ENCODE assay signal across 13 cellular contexts in the genomic region with DNA sequence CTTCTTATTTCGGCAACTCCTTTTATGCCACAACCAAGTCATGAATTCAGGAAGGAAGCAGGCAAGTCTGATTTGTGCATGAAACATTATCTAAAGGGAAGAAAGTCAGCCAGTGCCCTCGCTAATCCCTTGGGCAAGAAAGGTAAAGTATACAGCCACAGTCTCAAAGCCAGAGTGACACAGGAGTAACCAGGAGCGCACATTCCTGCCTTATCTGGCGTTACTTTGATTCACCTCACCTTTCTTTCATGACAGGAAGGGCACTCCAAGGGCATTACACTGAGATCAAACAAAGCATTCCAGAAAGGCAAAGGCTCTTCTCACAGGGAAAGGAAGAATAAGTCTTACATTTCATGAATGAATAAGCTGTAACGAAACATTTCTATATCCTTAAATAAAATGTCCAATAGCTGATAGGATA. TPM values are rescaled to one million over a fixed set of nuclear protein-coding genes. Genes with fewer than 3 reads are reported as not detected.
DNase-seq lines count a peak whose midpoint lies in the region; ATAC-seq and TF ChIP-seq lines count a peak whose summit lies in the region.
"Had no signal": no experiment of that assay in that cellular context is flagged by ENCODE, and none has a peak within 500 bp of the region (broad histone marks: within the 10 kb centered on the region; RNA-seq: fewer than 3 reads in every experiment).

No MANE protein-coding gene starts in this region.

- H3K9me3 ChIP-seq in HUES6 (ENCODE audit: control insufficient read depth, insufficient read depth, low read depth, low read length) (no peaks in the 10 kb centered on the region), lung (ENCODE audit: control insufficient read depth in 2 of 2, insufficient read depth in 1 of 2, low read length in 1 of 2) (no peaks in the 10 kb centered on the region), stomach smooth muscle (ENCODE audit: control insufficient read depth in 2 of 2, low read length in 2 of 2) (no peaks in the 10 kb centered on the region)

- H3K36me3 ChIP-seq in HUES6 (ENCODE audit: control insufficient read depth, insufficient read depth, low read length) (peaks cover 8% of the 10 kb centered on the region), lung (ENCODE audit: control insufficient read depth in 2 of 2, insufficient read depth in 2 of 2, low read length in 2 of 2) (no peaks in the 10 kb centered on the region), stomach smooth muscle (ENCODE audit: control insufficient read depth in 2 of 2, insufficient read depth in 2 of 2, low read length in 2 of 2) (no peaks in the 10 kb centered on the region)

- H3K27me3 ChIP-seq in HUES6 (ENCODE audit: control insufficient read depth, insufficient read depth, low read length) (no peaks in the 10 kb centered on the region; the same call in 1 of the 2 replicates), lung (ENCODE audit: control insufficient read depth, insufficient read depth) (no peaks in the 10 kb centered on the region), stomach smooth muscle (ENCODE audit: control insufficient read depth in 1 of 2, insufficient read depth in 2 of 2, low read length in 2 of 2) (no peaks in the 10 kb centered on the region)

- no peak for DNase-seq in epithelial cell of prostate (ENCODE audit: low read depth, low spot score)
- DNase-seq in lung (ENCODE audit: low spot score), result no peak
- no peak for DNase-seq in substantia nigra (lab: John Stamatoyannopoulos, UW)
- no peak for DNase-seq in stimulated activated CD4-positive, alpha-beta T cell treated with anti-CD3 and anti-CD28 coated beads, Interleukin-4, amount 100 ng/mL, for 4 hours
- DNase-seq: activated CD8-positive, alpha-beta T cell treated with anti-CD3 and anti-CD28 coated beads, Interleukin-2, amount 10 ng/mL, durations not matched to agents 7 days and 5 days; CD8-positive, alpha-beta memory T cell; NCI-H1048; NCI-H345 had no signal

- WGBS in lung, 2 donors, result 65 to 67% methylated on average over 5 of the region's 5 CpGs

- H3K4me3 ChIP-seq in HUES6 (ENCODE audit: low read depth, low read length) (no peak overlapping the region), lung (no peak overlapping the region), stomach smooth muscle (ENCODE audit: low read length in 2 of 2) (peak overlapping the region; percentile 20 to 52)

- peak overlapping the region; percentile 61 for H3K9ac ChIP-seq in HUES6 (ENCODE audit: low read length)
- H3K9ac ChIP-seq in stomach smooth muscle (ENCODE audit: low read length in 2 of 2), result peak overlapping the region in 1 of 2 donors; percentile 64
- H3K9ac ChIP-seq: parathyroid adenoma had no signal

- TF ChIP-seq CTCF in lung (IDR thresholded peaks at IDR 0.05; ENCODE audit: control extremely low read depth, extremely low read depth), result no peak

- H3K27ac ChIP-seq in HUES6 (ENCODE audit: low read depth, low read length) (no peak overlapping the region), epithelial cell of prostate (peak overlapping the region; percentile 49), lung (ENCODE audit: low read depth in 1 of 2, low read length in 1 of 2) (peak overlapping the region in 1 of 2 donors; percentile 80), stomach smooth muscle (ENCODE audit: low read length) (peak overlapping the region; percentile 43), substantia nigra (ENCODE audit: low read depth, low read length, poor library complexity, severe bottlenecking) (no peak overlapping the region)
- H3K27ac ChIP-seq: parathyroid adenoma had no signal

- ATAC-seq in lung (ENCODE audit: insufficient read depth, low FRiP score) (peak; percentile 43), HG03097 (IDR thresholded peaks at IDR 0.05; ENCODE audit: low FRiP score, unreplicated experiment) (no peak)
- ATAC-seq: activated CD8-positive, alpha-beta T cell treated with anti-CD3 and anti-CD28 coated beads, Interleukin-2, amount 10 ng/mL, durations not matched to agents 7 days and 5 days; stimulated activated memory B cell treated with anti-CD40 and anti-IgM and Interleukin-4, amounts not matched to agents 10 μg/mL and 1 μg/mL and 100 μg/mL, for 72 hours had no signal

- H3K4me1 ChIP-seq in HUES6 (ENCODE audit: control insufficient read depth, insufficient read depth, low read length), result peaks cover 60% of the 10 kb centered on the region
- H3K4me1 ChIP-seq in lung (ENCODE audit: control insufficient read depth in 2 of 2, insufficient read depth in 2 of 2, low read length in 2 of 2), result peaks cover 5 to 20% of the 10 kb centered on the region in 2 donors
- H3K4me1 ChIP-seq in stomach smooth muscle (ENCODE audit: control insufficient read depth, insufficient read depth, low read length), result no peaks in the 10 kb centered on the region
- H3K4me1 ChIP-seq: parathyroid adenoma had no signal

RNA-seq across cellular contexts. Expression of gene FAT1, which starts 38.8 kb away (rescaled TPM):
- total RNA-seq in lung, result 100 to 1,000 TPM; 122 to 318 TPM
- 10 to 100 TPM; 19.4 to 22.5 TPM for polyA plus RNA-seq in lung
- total RNA-seq: activated CD8-positive, alpha-beta T cell treated with anti-CD3 and anti-CD28 coated beads, Interleukin-2, amount 10 ng/mL, durations not matched to agents 7 days and 5 days; CD8-positive, alpha-beta memory T cell had no signal
- polyA plus RNA-seq: CD8-positive, alpha-beta memory T cell had no signal

Comparison
In these comparisons a context has a peak if more than half of its experiments do, and no peak if none do; other contexts are left out.
1. H3K27ac ChIP-seq: peak in epithelial cell of prostate (single experiment) and stomach smooth muscle (single experiment); none in HUES6 (single experiment) and substantia nigra (single experiment).
2. H3K4me3 ChIP-seq: peak in stomach smooth muscle (2 of 2); none in HUES6 (single experiment) and lung (single experiment).